In the genomic region with DNA sequence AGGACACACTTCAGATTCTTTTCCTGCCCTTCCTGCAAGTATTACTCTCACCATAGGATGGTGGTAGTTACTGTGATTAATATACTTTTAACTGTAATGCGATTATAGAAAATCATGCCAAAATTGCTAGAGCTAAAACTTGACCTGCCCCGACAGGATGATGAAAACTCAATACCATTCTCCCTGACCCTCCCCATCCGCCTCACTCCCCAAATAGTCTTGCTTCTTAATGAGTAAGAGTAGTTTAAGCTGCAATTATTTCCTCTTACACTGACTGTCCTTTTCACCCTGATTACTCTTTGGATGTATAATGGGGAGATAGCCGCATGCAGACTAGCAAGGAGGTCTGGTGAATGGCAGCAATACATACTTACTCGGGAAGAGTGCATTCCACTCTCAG, we compare ENCODE assay signal across 2 cellular contexts.
TF ChIP-seq lines count a peak whose summit lies in the region.

No MANE protein-coding gene starts in this region.

TF ChIP-seq in GM23338, 12 proteins besides CTCF, POLR2A, EP300 and RAD21 (continued from another document):
- TF ChIP-seq EZH2 (IDR thresholded peaks at IDR 0.05; ENCODE audit: low read depth, unreplicated experiment) (no peak), JUNB (IDR thresholded peaks at IDR 0.05; ENCODE audit: unreplicated experiment) (no peak), EZH2phosphoT487 (IDR thresholded peaks at IDR 0.05; ENCODE audit: unreplicated experiment) (no peak), NANOG (IDR thresholded peaks at IDR 0.05; ENCODE audit: borderline replicate concordance) (no peak), CREB1 (CRISPR knock-in tag; IDR thresholded peaks at IDR 0.05; ENCODE audit: low read depth) (no peak), ZNF331 (CRISPR knock-in tag; IDR thresholded peaks at IDR 0.05; ENCODE audit: low read depth) (no peak), POLR2AphosphoS5 (IDR thresholded peaks at IDR 0.05; ENCODE audit: low read depth) (no peak)
- TF ChIP-seq, protein P1, sequence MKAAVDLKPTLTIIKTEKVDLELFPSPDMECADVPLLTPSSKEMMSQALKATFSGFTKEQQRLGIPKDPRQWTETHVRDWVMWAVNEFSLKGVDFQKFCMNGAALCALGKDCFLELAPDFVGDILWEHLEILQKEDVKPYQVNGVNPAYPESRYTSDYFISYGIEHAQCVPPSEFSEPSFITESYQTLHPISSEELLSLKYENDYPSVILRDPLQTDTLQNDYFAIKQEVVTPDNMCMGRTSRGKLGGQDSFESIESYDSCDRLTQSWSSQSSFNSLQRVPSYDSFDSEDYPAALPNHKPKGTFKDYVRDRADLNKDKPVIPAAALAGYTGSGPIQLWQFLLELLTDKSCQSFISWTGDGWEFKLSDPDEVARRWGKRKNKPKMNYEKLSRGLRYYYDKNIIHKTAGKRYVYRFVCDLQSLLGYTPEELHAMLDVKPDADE (IDR thresholded peaks at IDR 0.05) = no peak
- TF ChIP-seq, protein P2, sequence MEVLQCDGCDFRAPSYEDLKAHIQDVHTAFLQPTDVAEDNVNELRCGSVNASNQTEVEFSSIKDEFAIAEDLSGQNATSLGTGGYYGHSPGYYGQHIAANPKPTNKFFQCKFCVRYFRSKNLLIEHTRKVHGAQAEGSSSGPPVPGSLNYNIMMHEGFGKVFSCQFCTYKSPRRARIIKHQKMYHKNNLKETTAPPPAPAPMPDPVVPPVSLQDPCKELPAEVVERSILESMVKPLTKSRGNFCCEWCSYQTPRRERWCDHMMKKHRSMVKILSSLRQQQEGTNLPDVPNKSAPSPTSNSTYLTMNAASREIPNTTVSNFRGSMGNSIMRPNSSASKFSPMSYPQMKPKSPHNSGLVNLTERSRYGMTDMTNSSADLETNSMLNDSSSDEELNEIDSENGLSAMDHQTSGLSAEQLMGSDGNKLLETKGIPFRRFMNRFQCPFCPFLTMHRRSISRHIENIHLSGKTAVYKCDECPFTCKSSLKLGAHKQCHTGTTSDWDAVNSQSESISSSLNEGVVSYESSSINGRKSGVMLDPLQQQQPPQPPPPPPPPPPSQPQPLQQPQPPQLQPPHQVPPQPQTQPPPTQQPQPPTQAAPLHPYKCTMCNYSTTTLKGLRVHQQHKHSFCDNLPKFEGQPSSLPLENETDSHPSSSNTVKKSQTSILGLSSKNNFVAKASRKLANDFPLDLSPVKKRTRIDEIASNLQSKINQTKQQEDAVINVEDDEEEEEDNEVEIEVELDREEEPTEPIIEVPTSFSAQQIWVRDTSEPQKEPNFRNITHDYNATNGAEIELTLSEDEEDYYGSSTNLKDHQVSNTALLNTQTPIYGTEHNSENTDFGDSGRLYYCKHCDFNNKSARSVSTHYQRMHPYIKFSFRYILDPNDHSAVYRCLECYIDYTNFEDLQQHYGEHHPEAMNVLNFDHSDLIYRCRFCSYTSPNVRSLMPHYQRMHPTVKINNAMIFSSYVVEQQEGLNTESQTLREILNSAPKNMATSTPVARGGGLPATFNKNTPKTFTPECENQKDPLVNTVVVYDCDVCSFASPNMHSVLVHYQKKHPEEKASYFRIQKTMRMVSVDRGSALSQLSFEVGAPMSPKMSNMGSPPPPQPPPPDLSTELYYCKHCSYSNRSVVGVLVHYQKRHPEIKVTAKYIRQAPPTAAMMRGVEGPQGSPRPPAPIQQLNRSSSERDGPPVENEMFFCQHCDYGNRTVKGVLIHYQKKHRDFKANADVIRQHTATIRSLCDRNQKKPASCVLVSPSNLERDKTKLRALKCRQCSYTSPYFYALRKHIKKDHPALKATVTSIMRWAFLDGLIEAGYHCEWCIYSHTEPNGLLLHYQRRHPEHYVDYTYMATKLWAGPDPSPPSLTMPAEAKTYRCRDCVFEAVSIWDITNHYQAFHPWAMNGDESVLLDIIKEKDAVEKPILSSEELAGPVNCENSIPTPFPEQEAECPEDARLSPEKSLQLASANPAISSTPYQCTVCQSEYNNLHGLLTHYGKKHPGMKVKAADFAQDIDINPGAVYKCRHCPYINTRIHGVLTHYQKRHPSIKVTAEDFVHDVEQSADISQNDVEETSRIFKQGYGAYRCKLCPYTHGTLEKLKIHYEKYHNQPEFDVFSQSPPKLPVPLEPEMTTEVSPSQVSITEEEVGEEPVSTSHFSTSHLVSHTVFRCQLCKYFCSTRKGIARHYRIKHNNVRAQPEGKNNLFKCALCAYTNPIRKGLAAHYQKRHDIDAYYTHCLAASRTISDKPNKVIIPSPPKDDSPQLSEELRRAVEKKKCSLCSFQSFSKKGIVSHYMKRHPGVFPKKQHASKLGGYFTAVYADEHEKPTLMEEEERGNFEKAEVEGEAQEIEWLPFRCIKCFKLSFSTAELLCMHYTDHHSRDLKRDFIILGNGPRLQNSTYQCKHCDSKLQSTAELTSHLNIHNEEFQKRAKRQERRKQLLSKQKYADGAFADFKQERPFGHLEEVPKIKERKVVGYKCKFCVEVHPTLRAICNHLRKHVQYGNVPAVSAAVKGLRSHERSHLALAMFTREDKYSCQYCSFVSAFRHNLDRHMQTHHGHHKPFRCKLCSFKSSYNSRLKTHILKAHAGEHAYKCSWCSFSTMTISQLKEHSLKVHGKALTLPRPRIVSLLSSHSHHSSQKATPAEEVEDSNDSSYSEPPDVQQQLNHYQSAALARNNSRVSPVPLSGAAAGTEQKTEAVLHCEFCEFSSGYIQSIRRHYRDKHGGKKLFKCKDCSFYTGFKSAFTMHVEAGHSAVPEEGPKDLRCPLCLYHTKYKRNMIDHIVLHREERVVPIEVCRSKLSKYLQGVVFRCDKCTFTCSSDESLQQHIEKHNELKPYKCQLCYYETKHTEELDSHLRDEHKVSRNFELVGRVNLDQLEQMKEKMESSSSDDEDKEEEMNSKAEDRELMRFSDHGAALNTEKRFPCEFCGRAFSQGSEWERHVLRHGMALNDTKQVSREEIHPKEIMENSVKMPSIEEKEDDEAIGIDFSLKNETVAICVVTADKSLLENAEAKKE (CRISPR knock-in tag; IDR thresholded peaks at IDR 0.05) = no peak

TF ChIP-seq in SK-N-SH treated with all-trans-retinoic acid at 6 μM for 48 hours, 23 proteins besides CTCF, POLR2A, EP300 and RAD21 (continued from another document):
- TF ChIP-seq ZFP3 (CRISPR knock-in tag; IDR thresholded peaks at IDR 0.05) = no peak
- TF ChIP-seq, protein P3, sequence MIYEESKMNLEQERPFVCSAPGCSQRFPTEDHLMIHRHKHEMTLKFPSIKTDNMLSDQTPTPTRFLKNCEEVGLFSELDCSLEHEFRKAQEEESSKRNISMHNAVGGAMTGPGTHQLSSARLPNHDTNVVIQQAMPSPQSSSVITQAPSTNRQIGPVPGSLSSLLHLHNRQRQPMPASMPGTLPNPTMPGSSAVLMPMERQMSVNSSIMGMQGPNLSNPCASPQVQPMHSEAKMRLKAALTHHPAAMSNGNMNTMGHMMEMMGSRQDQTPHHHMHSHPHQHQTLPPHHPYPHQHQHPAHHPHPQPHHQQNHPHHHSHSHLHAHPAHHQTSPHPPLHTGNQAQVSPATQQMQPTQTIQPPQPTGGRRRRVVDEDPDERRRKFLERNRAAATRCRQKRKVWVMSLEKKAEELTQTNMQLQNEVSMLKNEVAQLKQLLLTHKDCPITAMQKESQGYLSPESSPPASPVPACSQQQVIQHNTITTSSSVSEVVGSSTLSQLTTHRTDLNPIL (CRISPR knock-in tag; IDR thresholded peaks at IDR 0.05; ENCODE audit: low read depth) = no peak
- no peak for TF ChIP-seq ZNF8 (CRISPR knock-in tag; IDR thresholded peaks at IDR 0.05)
- TF ChIP-seq, protein P4, sequence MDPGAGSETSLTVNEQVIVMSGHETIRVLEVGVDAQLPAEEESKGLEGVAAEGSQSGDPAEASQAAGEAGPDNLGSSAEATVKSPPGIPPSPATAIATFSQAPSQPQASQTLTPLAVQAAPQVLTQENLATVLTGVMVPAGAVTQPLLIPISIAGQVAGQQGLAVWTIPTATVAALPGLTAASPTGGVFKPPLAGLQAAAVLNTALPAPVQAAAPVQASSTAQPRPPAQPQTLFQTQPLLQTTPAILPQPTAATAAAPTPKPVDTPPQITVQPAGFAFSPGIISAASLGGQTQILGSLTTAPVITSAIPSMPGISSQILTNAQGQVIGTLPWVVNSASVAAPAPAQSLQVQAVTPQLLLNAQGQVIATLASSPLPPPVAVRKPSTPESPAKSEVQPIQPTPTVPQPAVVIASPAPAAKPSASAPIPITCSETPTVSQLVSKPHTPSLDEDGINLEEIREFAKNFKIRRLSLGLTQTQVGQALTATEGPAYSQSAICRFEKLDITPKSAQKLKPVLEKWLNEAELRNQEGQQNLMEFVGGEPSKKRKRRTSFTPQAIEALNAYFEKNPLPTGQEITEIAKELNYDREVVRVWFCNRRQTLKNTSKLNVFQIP (CRISPR knock-in tag; IDR thresholded peaks at IDR 0.05; ENCODE audit: borderline replicate concordance, low read depth) = no peak
- TF ChIP-seq PPARA (CRISPR knock-in tag; IDR thresholded peaks at IDR 0.05; ENCODE audit: borderline replicate concordance) = no peak
- no peak for TF ChIP-seq ESRRG (CRISPR knock-in tag; IDR thresholded peaks at IDR 0.05)
- TF ChIP-seq, protein P5, sequence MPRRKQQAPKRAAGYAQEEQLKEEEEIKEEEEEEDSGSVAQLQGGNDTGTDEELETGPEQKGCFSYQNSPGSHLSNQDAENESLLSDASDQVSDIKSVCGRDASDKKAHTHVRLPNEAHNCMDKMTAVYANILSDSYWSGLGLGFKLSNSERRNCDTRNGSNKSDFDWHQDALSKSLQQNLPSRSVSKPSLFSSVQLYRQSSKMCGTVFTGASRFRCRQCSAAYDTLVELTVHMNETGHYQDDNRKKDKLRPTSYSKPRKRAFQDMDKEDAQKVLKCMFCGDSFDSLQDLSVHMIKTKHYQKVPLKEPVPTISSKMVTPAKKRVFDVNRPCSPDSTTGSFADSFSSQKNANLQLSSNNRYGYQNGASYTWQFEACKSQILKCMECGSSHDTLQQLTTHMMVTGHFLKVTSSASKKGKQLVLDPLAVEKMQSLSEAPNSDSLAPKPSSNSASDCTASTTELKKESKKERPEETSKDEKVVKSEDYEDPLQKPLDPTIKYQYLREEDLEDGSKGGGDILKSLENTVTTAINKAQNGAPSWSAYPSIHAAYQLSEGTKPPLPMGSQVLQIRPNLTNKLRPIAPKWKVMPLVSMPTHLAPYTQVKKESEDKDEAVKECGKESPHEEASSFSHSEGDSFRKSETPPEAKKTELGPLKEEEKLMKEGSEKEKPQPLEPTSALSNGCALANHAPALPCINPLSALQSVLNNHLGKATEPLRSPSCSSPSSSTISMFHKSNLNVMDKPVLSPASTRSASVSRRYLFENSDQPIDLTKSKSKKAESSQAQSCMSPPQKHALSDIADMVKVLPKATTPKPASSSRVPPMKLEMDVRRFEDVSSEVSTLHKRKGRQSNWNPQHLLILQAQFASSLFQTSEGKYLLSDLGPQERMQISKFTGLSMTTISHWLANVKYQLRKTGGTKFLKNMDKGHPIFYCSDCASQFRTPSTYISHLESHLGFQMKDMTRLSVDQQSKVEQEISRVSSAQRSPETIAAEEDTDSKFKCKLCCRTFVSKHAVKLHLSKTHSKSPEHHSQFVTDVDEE (CRISPR knock-in tag; IDR thresholded peaks at IDR 0.05) = no peak
- no peak for TF ChIP-seq TOX (CRISPR knock-in tag; IDR thresholded peaks at IDR 0.05; ENCODE audit: borderline replicate concordance)
